In the genomic region with DNA sequence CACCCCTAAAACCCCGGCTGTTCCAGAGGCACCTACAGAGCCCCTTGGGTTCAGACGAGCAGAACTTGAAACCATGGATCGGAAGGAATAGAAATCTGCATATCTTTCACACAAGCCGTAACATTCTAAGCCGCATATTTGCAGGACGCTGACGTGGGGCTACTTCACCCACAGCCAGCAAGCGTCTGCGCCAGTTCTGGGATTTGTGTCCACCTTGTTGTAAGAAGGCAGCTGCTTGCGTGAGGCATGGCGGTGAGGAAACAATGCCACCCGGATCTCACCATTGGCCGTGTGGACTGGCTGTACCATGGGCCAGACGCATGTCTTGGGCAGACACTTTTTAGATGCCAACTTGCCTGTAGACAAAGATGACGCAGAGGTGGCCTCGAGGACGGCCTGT, we compare ENCODE assay signal across 13 cellular contexts. TPM values are rescaled to one million over a fixed set of nuclear protein-coding genes. Genes with fewer than 3 reads are reported as not detected.
"Had no signal": no experiment of that assay in that cellular context is flagged by ENCODE, and none has a peak within 500 bp of the region (broad histone marks: within the 10 kb centered on the region; RNA-seq: fewer than 3 reads in every experiment).

No MANE protein-coding gene starts in this region.

- H3K27ac ChIP-seq: dorsolateral prefrontal cortex, hepatocyte, psoas muscle, SK-N-MC, tibial artery had no signal

- H3K4me3 ChIP-seq: dorsolateral prefrontal cortex, hepatocyte, psoas muscle, SK-N-MC, tibial artery had no signal

- ATAC-seq: esophagus mucosa, psoas muscle had no signal

- DNase-seq: activated CD4-positive, alpha-beta T cell treated with anti-CD3 and anti-CD28 coated beads, Interleukin-2, amount 50 U/mL, for 48 hours; anterior cingulate cortex; nucleus accumbens; psoas muscle; stimulated activated CD4-positive, alpha-beta T cell treated with anti-CD3 and anti-CD28 coated beads, Interleukin-12 subunit alpha, Interleukin-12 subunit beta, amount 100 ng/mL, for 4 hours; stimulated activated CD4-positive, alpha-beta T cell treated with anti-CD3 and anti-CD28 coated beads, Interleukin-2, amount 100 ng/mL, for 24 hours; T-helper 9 cell; tibial artery had no signal

- H3K4me1 ChIP-seq: psoas muscle, tibial artery had no signal

- H3K9me3 ChIP-seq: psoas muscle, tibial artery had no signal

- H3K27me3 ChIP-seq: hepatocyte had no signal

- H3K36me3 ChIP-seq: tibial artery had no signal

RNA-seq across cellular contexts. Expression of a gene that starts 34.5 kb away (rescaled TPM):
- total RNA-seq: activated T-helper 1 cell treated with anti-CD3 and anti-CD28 coated beads, Interleukin-12 subunit alpha, Interleukin-12 subunit beta, Interleukin-2, Interleukin-4 antibody, amounts not matched to agents 30 ng/mL and 10 ng/mL and 1 ng/mL, durations not matched to agents 14 hours and 24 hours and 36 hours; hepatocyte; psoas muscle had no signal
